Comparison of ENCODE assay signal across 8 cellular contexts in genomic region chr14:77037886-77038511, GRCh38. TPM values are rescaled to one million over a fixed set of nuclear protein-coding genes. Genes with fewer than 3 reads are reported as not detected.
DNase-seq lines count a peak whose midpoint lies in the region; ATAC-seq and TF ChIP-seq lines count a peak whose summit lies in the region.

No MANE protein-coding gene starts in this region.

- peak overlapping the region; percentile 87 to 100 (median 95) for H3K27ac Mint-ChIP-seq in CD4-positive, alpha-beta memory T cell

- H3K36me3 ChIP-seq in CD4-positive, alpha-beta memory T cell (ENCODE audit: insufficient read depth, low read length), result no peaks in the 10 kb centered on the region
- no peaks in the 10 kb centered on the region for H3K36me3 ChIP-seq in adrenal gland (replicated peaks in 1 of 2)
- H3K36me3 ChIP-seq in mucosa of descending colon (ENCODE audit: low read depth), result no peaks in the 10 kb centered on the region
- H3K36me3 ChIP-seq in thymus (ENCODE audit: control insufficient read depth, insufficient read depth), result no peaks in the 10 kb centered on the region

- H3K27me3 ChIP-seq in CD4-positive, alpha-beta memory T cell (ENCODE audit: insufficient read depth, low read length), result no peaks in the 10 kb centered on the region
- no peaks in the 10 kb centered on the region for H3K27me3 ChIP-seq in adrenal gland
- H3K27me3 ChIP-seq in thymus (ENCODE audit: control insufficient read depth, insufficient read depth), result no peaks in the 10 kb centered on the region

- peak overlapping the region; percentile 31 to 93 (median 80) for H3K4me3 Mint-ChIP-seq in CD4-positive, alpha-beta memory T cell

- H3K27ac ChIP-seq in CD4-positive, alpha-beta memory T cell (ENCODE audit: low read depth, low read length), result peak overlapping the region; percentile 34
- H3K27ac ChIP-seq in RWPE1 (peak overlapping the region; percentile 76), adrenal gland (peak overlapping the region; percentile 85 to 100 (median 98)), thymus (ENCODE audit: low read depth) (peak overlapping the region; percentile 86)

- TF ChIP-seq POLR2A in adrenal gland (IDR thresholded peaks at IDR 0.05), result no peak

- no peak overlapping the region for H3K4me3 ChIP-seq in CD4-positive, alpha-beta memory T cell (ENCODE audit: low read length in 2 of 2)
- H3K4me3 ChIP-seq in adrenal gland (no peak overlapping the region), mucosa of descending colon (no peak overlapping the region), thymus (ENCODE audit: low read length) (peak overlapping the region; percentile 14)

- TF ChIP-seq CTCF in RWPE1 (conservative IDR thresholded peaks at IDR 0.05; ENCODE audit: low read depth) (no peak), adrenal gland (IDR thresholded peaks at IDR 0.05) (no peak), mucosa of descending colon (IDR thresholded peaks at IDR 0.05) (no peak)

- H3K4me1 ChIP-seq in CD4-positive, alpha-beta memory T cell (ENCODE audit: insufficient read depth, low read length), result peaks cover 90% of the 10 kb centered on the region
- peaks cover 58 to 78% of the 10 kb centered on the region in 2 donors for H3K4me1 ChIP-seq in adrenal gland (replicated peaks in 1 of 2)
- peaks cover 43% of the 10 kb centered on the region for H3K4me1 ChIP-seq in mucosa of descending colon (ENCODE audit: low read depth)
- peaks cover 74% of the 10 kb centered on the region for H3K4me1 ChIP-seq in thymus (ENCODE audit: control insufficient read depth, insufficient read depth, low read length)

- H3K36me3 Mint-ChIP-seq in CD4-positive, alpha-beta memory T cell, result peaks cover 0 to 2% of the 10 kb centered on the region in 2 donors

- no peaks in the 10 kb centered on the region for H3K27me3 Mint-ChIP-seq in CD4-positive, alpha-beta memory T cell

- peak in 1 of 5 donors; percentile 79 for DNase-seq in CD4-positive, alpha-beta memory T cell
- DNase-seq in RWPE1 (ENCODE audit: low spot score) (no peak), adrenal gland (peak in 6 of 7 donors; percentile 39 to 64 (median 46)), mucosa of descending colon (peak in 2 of 3 donors; percentile 61 to 72), HT-29 (ENCODE audit: low spot score) (no peak), SW 1271 (lab: John Stamatoyannopoulos, UW) (no peak)

- intact Hi-C loops in CD4-positive, alpha-beta memory T cell (cut with micrococcal nuclease), result no loop called here
- intact Hi-C loops in adrenal gland (cut with DNase I) (no loop called here), mucosa of descending colon (cut with DNase I, micrococcal nuclease) (no loop called here)

- H3K4me1 Mint-ChIP-seq in CD4-positive, alpha-beta memory T cell, result peaks cover 47 to 92% (median 76%) of the 10 kb centered on the region in 4 donors

- POLR2A ChIA-PET in CD4-positive, alpha-beta memory T cell (lab: Charles Lee; ENCODE audit: partially characterized antibody), result interaction anchor here (1.0 to 15.8 kb wide), 4 partner anchors 8 to 108 kb away, joined by 4 to 456 read pairs (median 11); partner anchors contain the start of gene IRF2BPL
- POLR2A ChIA-PET in RWPE1 (lab: Yijun Ruan, JAX; ENCODE audit: low non-redundant PET), result interaction anchor here (0.7 kb wide), 1 partner anchor 59 kb away, joined by 3 read pairs; no protein-coding TSS in a partner anchor

- CTCF ChIA-PET in CD4-positive, alpha-beta memory T cell (lab: Charles Lee; ENCODE audit: partially characterized antibody), result interaction anchor here (1.1 to 6.2 kb wide), 6 partner anchors 9 to 125 kb away, joined by 3 to 59 read pairs (median 4); partner anchors contain the start of gene IRF2BPL
- CTCF ChIA-PET in RWPE1 (lab: Yijun Ruan, JAX), result no interaction called here

- ATAC-seq in mucosa of descending colon (no peak), GM19328 (IDR thresholded peaks at IDR 0.05; ENCODE audit: unreplicated experiment) (no peak)

- H3K9me3 Mint-ChIP-seq in CD4-positive, alpha-beta memory T cell, result peaks cover 0 to 6% (median 0%) of the 10 kb centered on the region in 8 donors

- H3K9me3 ChIP-seq in CD4-positive, alpha-beta memory T cell (ENCODE audit: control insufficient read depth in 1 of 2, low read length in 2 of 2), result no peaks in the 10 kb centered on the region
- H3K9me3 ChIP-seq in adrenal gland (replicated peaks in 1 of 3) (no peaks in the 10 kb centered on the region), mucosa of descending colon (no peaks in the 10 kb centered on the region), thymus (ENCODE audit: control insufficient read depth) (no peaks in the 10 kb centered on the region)

- WGBS in adrenal gland, 4 donors, result 28 to 32% (median 31%) methylated on average over 21 of the region's 21 CpGs
- 2% methylated on average over 21 of the region's 21 CpGs for WGBS in thymus

RNA-seq across cellular contexts. Expression of gene IRF2BPL, which starts 9.5 kb away (rescaled TPM):
- 10 to 100 TPM; 36.6 to 37.7 TPM for total RNA-seq in CD4-positive, alpha-beta memory T cell
- polyA plus RNA-seq in CD4-positive, alpha-beta memory T cell, result 1 to 10 TPM; 1.2 to 3.8 TPM
- 100 to 1,000 TPM in 2 of 8 donors, 10 to 100 TPM in 6; 52.2 to 104 (median 86.0) TPM for total RNA-seq in adrenal gland
- polyA plus RNA-seq in adrenal gland, result 1 to 10 TPM; 6.5 to 8.8 (median 8.3) TPM
- 10 to 100 TPM; 15.1 to 74.1 (median 19.3) TPM for total RNA-seq in mucosa of descending colon
- polyA plus RNA-seq in thymus, result 13.3 TPM
- 25.7 and 31.9 TPM in 2 replicates for total RNA-seq in HT-29 (2014; rRNA removed; shearing (Covaris generic))

Comparison
In these comparisons a context has a peak if more than half of its experiments do, and no peak if none do; other contexts are left out.
1. DNase-seq: peak in adrenal gland (6 of 7) and mucosa of descending colon (2 of 3); none in RWPE1 (single experiment), HT-29 (single experiment) and SW 1271 (0 of 2).
2. H3K27ac ChIP-seq: peak in every context shown above with its lines; median percentile 98 in adrenal gland; 86 in thymus; 76 in RWPE1; 34 in CD4-positive, alpha-beta memory T cell.